Comparison of ENCODE assay signal across 36 cellular contexts in the genomic region with DNA sequence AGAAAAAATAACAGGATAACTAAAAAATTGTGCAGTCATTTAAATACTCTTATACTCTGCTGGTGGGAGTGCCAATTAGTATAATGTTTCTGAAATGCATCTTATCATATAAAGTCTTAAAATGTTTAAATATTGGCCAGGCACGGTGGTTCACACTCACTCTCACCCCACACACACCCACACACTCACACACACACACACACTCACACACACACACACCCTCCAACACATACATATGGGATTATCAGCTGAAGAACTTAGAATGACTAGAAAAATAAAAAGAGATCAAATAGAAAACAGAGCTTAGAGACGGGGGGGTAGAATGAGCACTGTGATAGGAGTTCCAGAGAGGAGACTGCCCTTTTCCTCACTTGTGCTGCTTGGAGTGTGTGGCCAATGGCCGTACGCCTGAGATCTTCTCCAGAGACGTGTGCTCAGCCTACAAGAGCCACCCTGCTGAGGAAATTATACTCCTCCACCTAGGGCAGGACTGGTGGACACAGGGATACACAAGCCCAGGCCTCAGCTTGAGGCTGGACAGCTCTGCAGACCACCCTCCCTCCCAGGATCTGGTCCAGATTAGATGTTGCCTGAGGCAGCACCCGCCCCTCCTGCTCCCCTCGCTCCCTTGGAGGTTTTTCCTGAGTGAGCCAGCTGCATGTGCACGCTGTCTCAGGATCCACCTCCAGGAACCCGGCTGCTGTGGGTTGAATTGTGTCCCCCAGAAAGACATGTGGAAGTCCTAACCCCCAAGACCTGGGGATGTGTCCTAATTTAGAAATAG. TPM values are rescaled to one million over a fixed set of nuclear protein-coding genes. Genes with fewer than 3 reads are reported as not detected.
"Had no signal": no experiment of that assay in that cellular context is flagged by ENCODE, and none has a peak within 500 bp of the region (broad histone marks: within the 10 kb centered on the region; RNA-seq: fewer than 3 reads in every experiment).

No MANE protein-coding gene starts in this region.

- H3K4me3 ChIP-seq: ascending aorta, cardiac muscle cell had no signal

- DNase-seq: activated CD4-positive, alpha-beta memory T cell treated with anti-CD3 and anti-CD28 coated beads, Interleukin-2, amount 10 ng/mL, durations not matched to agents 7 days and 5 days; activated CD4-positive, alpha-beta T cell treated with anti-CD3 and anti-CD28 coated beads for 1 hour; activated CD4-positive, alpha-beta T cell treated with anti-CD3 and anti-CD28 coated beads for 48 hours; activated CD4-positive, CD25-positive, alpha-beta regulatory T cell; activated CD8-positive, alpha-beta memory T cell treated with anti-CD3 and anti-CD28 coated beads for 24 hours; activated CD8-positive, alpha-beta memory T cell treated with anti-CD3 and anti-CD28 coated beads, Interleukin-2, amount 10 ng/mL, durations not matched to agents 7 days and 5 days; activated CD8-positive, alpha-beta memory T cell treated with anti-CD3 and anti-CD28 coated beads, Interleukin-2, amount 50 U/mL, for 48 hours; activated gamma-delta T cell; activated naive CD4-positive, alpha-beta T cell treated with Interleukin-2 at 50 U/mL for 16 hours; activated naive CD8-positive, alpha-beta T cell treated with anti-CD3 and anti-CD28 coated beads, Interleukin-2, amount 10 ng/mL, durations not matched to agents 7 days and 5 days; activated T-cell treated with anti-CD3 and anti-CD28 coated beads, Interleukin-2, amount 50 U/mL, for 48 hours; amygdala; NCI-H1092 treated with DMSO at 0.1 percent for 48 hours; NCI-H1417 treated with DMSO at 0.1 percent for 48 hours; NCI-H187 treated with DMSO at 0.1 percent for 48 hours; NCI-H2081; NCI-H2171 treated with DMSO at 0.1 percent for 48 hours; NCI-H2227 treated with DMSO at 0.1 percent for 48 hours; NCI-H446; NCI-H510A treated with DMSO at 0.1 percent for 48 hours; NCI-H526 treated with DMSO at 0.1 percent for 48 hours; NCI-H82; PC-3; SIG-M5; T1000; WERI-Rb-1 had no signal

- FAIRE-seq: RCC 7860 had no signal

- H3K9me3 ChIP-seq: ascending aorta had no signal

- H3K36me3 ChIP-seq: ascending aorta, cardiac muscle cell, WERI-Rb-1 had no signal

- ATAC-seq: activated CD8-positive, alpha-beta memory T cell treated with anti-CD3 and anti-CD28 coated beads, Interleukin-2, amount 10 ng/mL, durations not matched to agents 7 days and 5 days; PC-3; Right ventricle myocardium inferior had no signal

- H3K4me1 ChIP-seq: ascending aorta had no signal

- H3K27ac ChIP-seq: ascending aorta, cardiac muscle cell, RWPE1, WERI-Rb-1 had no signal

- H3K27me3 ChIP-seq: ascending aorta, cardiac muscle cell had no signal

RNA-seq across cellular contexts. Expression of a gene that starts 52.8 kb away (rescaled TPM):
- total RNA-seq: activated CD4-positive, alpha-beta memory T cell treated with anti-CD3 and anti-CD28 coated beads, Interleukin-2, amount 10 ng/mL, durations not matched to agents 7 days and 5 days; activated CD8-positive, alpha-beta memory T cell treated with anti-CD3 and anti-CD28 coated beads, Interleukin-2, amount 10 ng/mL, durations not matched to agents 7 days and 5 days; activated naive CD8-positive, alpha-beta T cell treated with anti-CD3 and anti-CD28 coated beads, Interleukin-2, amount 10 ng/mL, durations not matched to agents 7 days and 5 days; ascending aorta; cardiac muscle cell; M059J; PC-3; Right ventricle myocardium inferior; SK-MEL-5; T-helper 1 cell treated with Interleukin-12 subunit alpha and Interleukin-12 subunit beta and Interleukin-4 antibody, amounts not matched to agents 30 ng/mL and 1 ng/mL, for 36 hours; T-helper 2 cell treated with Interferon-gamma antibody and Interleukin-4, amounts not matched to agents 100 ng/mL and 5 ng/mL, for 36 hours had no signal
- polyA plus RNA-seq: adipose tissue, cardiac muscle cell had no signal
